In the genomic region with DNA sequence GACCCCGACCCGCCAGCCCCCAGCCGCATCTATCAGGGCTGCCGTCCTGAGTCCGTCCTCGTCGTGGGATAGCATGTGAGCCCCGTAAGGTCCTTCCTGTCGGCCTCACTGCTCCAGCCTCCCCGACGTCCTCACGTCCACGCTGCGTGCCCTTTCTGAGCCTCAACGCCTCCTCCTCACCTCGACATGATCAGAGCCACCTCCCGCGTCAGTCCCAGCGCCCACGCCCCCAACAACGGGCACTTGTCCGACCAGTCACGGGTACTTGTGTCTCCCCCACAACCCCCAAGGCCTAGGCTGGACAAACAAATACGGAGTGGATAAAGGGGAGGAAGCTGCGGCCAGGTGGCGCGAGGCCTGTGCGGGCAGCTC, we compare ENCODE assay signal across 1 cellular context.
A peak's percentile ranks its signal among the peaks of the same experiment; 100 is the strongest.
TF ChIP-seq lines count a peak whose summit lies in the region.

No MANE protein-coding gene starts in this region.

TF ChIP-seq in A549, 52 proteins besides CTCF, POLR2A, EP300 and RAD21 (continued from another document):
- TF ChIP-seq, protein P1, sequence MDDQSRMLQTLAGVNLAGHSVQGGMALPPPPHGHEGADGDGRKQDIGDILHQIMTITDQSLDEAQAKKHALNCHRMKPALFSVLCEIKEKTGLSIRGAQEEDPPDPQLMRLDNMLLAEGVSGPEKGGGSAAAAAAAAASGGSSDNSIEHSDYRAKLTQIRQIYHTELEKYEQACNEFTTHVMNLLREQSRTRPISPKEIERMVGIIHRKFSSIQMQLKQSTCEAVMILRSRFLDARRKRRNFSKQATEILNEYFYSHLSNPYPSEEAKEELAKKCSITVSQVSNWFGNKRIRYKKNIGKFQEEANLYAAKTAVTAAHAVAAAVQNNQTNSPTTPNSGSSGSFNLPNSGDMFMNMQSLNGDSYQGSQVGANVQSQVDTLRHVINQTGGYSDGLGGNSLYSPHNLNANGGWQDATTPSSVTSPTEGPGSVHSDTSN (IDR thresholded peaks at IDR 0.05) = no peak
- TF ChIP-seq MAZ (IDR thresholded peaks at IDR 0.05; ENCODE audit: borderline replicate concordance, low read depth, low read length) (no peak), MYC (IDR thresholded peaks at IDR 0.05; ENCODE audit: borderline replicate concordance, low read length) (no peak; the same call in 1 of the 2 replicates), USF2 (IDR thresholded peaks at IDR 0.05) (0 out of 2 replicates have a peak, but pooled peaks have one; percentile 4), TP53 (CRISPR knock-in tag; IDR thresholded peaks at IDR 0.05) (peak; percentile 87), KDM5A (IDR thresholded peaks at IDR 0.05) (no peak), HOXA7 (CRISPR knock-in tag; IDR thresholded peaks at IDR 0.05) (peak; percentile 8; the same call in 1 of the 2 replicates), JUNB (IDR thresholded peaks at IDR 0.05) (no peak), CHD2 (IDR thresholded peaks at IDR 0.05; ENCODE audit: low read length, partially characterized antibody) (no peak), NFE2L2 (conservative IDR thresholded peaks at IDR 0.05; ENCODE audit: low read length) (no peak), CBX2 (IDR thresholded peaks at IDR 0.05; ENCODE audit: borderline replicate concordance, low read depth) (no peak), ELK1 (IDR thresholded peaks at IDR 0.05; ENCODE audit: low read depth, low read length) (no peak)
- TF ChIP-seq, protein P2, sequence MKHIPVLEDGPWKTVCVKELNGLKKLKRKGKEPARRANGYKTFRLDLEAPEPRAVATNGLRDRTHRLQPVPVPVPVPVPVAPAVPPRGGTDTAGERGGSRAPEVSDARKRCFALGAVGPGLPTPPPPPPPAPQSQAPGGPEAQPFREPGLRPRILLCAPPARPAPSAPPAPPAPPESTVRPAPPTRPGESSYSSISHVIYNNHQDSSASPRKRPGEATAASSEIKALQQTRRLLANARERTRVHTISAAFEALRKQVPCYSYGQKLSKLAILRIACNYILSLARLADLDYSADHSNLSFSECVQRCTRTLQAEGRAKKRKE (CRISPR knock-in tag; IDR thresholded peaks at IDR 0.05; ENCODE audit: low read depth) = peak; percentile 84; the same call in 1 of the 2 replicates
- TF ChIP-seq, protein P3, sequence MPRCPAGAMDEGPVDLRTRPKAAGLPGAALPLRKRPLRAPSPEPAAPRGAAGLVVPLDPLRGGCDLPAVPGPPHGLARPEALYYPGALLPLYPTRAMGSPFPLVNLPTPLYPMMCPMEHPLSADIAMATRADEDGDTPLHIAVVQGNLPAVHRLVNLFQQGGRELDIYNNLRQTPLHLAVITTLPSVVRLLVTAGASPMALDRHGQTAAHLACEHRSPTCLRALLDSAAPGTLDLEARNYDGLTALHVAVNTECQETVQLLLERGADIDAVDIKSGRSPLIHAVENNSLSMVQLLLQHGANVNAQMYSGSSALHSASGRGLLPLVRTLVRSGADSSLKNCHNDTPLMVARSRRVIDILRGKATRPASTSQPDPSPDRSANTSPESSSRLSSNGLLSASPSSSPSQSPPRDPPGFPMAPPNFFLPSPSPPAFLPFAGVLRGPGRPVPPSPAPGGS (IDR thresholded peaks at IDR 0.05) = no peak
TF ChIP-seq in A549: peak in this region for 8.
